In the genomic region with DNA sequence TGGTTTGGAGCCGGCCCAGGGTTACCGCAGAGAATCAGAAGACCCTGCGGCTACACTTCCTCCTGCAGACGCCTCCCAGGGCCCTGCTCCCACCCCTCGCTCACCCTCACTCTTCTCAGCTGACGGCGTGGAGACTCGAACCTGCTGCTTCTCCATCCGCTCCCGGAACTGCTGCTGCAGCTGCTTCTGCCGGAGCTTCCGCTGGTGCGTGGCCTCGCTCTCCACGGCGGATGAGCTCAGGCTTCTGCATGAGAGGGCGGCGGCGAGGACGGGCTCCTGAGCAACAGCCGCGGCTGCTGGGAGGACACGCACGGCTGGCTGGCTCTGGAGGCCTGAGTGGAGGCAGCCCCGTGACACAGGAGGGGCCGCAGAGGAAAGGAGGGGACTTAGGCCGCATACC, we compare ENCODE assay signal across 11 cellular contexts. TPM values are rescaled to one million over a fixed set of nuclear protein-coding genes. Genes with fewer than 3 reads are reported as not detected.
DNase-seq lines count a peak whose midpoint lies in the region; ATAC-seq and TF ChIP-seq lines count a peak whose summit lies in the region.
"Had no signal": no experiment of that assay in that cellular context is flagged by ENCODE, and none has a peak within 500 bp of the region (broad histone marks: within the 10 kb centered on the region; RNA-seq: fewer than 3 reads in every experiment).

No MANE protein-coding gene starts in this region.

- CTCF ChIA-PET in activated CD4-positive, alpha-beta memory T cell treated with anti-CD3 and anti-CD28 coated beads, Interleukin-2, amount 10 ng/mL, durations not matched to agents 7 days and 5 days (lab: Charles Lee): no interaction called here

- ATAC-seq in stimulated activated naive CD8-positive, alpha-beta T cell treated with anti-CD3 and anti-CD28 coated beads, Interleukin-15, amount 100 ng/mL, for 72 hours: peak; percentile 46
- ATAC-seq in HG03342 (IDR thresholded peaks at IDR 0.05; ENCODE audit: unreplicated experiment): no peak

- no peak overlapping the region for H3K4me3 Mint-ChIP-seq in activated CD4-positive, alpha-beta memory T cell treated with anti-CD3 and anti-CD28 coated beads, Interleukin-2, amount 10 ng/mL, durations not matched to agents 7 days and 5 days
- H3K4me3 Mint-ChIP-seq in stimulated activated naive CD8-positive, alpha-beta T cell treated with anti-CD3 and anti-CD28 coated beads, Interleukin-15, amount 100 ng/mL, for 72 hours: peak overlapping the region; percentile 52 to 76
- H3K4me3 Mint-ChIP-seq: HFFc6 had no signal

- no peak for TF ChIP-seq CTCF in GM20000 (IDR thresholded peaks at IDR 0.05; ENCODE audit: extremely low read depth, missing control alignments)

- H3K4me1 Mint-ChIP-seq in activated CD4-positive, alpha-beta memory T cell treated with anti-CD3 and anti-CD28 coated beads, Interleukin-2, amount 10 ng/mL, durations not matched to agents 7 days and 5 days: peaks cover 22% of the 10 kb centered on the region
- peaks cover 41% of the 10 kb centered on the region for H3K4me1 Mint-ChIP-seq in stimulated activated naive CD8-positive, alpha-beta T cell treated with anti-CD3 and anti-CD28 coated beads, Interleukin-15, amount 100 ng/mL, for 72 hours

- POLR2A ChIA-PET in activated CD4-positive, alpha-beta memory T cell treated with anti-CD3 and anti-CD28 coated beads, Interleukin-2, amount 10 ng/mL, durations not matched to agents 7 days and 5 days (lab: Charles Lee): no interaction called here

- DNase-seq in activated CD8-positive, alpha-beta memory T cell treated with anti-CD3 and anti-CD28 coated beads for 24 hours: peak; percentile 68
- no peak for DNase-seq in activated CD8-positive, alpha-beta memory T cell treated with anti-CD3 and anti-CD28 coated beads, Interleukin-2, amount 50 U/mL, for 48 hours
- no peak for DNase-seq in activated CD4-positive, alpha-beta memory T cell treated with anti-CD3 and anti-CD28 coated beads, Interleukin-2, amount 10 ng/mL, durations not matched to agents 7 days and 5 days
- DNase-seq in germinal center (ENCODE audit: low spot score): peak; percentile 13
- DNase-seq in stimulated activated naive CD8-positive, alpha-beta T cell treated with anti-CD3 and anti-CD28 coated beads, Interleukin-15, amount 100 ng/mL, for 72 hours: peak in 1 of 2 donors; percentile 23
- DNase-seq in GM20000 (ENCODE audit: low spot score): no peak
- DNase-seq in NCI-H146 (lab: John Stamatoyannopoulos, UW): no peak
- DNase-seq: HFFc6, MG63, NCI-H446 had no signal

- peak overlapping the region; percentile 66 for H3K27ac Mint-ChIP-seq in activated CD4-positive, alpha-beta memory T cell treated with anti-CD3 and anti-CD28 coated beads, Interleukin-2, amount 10 ng/mL, durations not matched to agents 7 days and 5 days
- H3K27ac Mint-ChIP-seq in stimulated activated naive CD8-positive, alpha-beta T cell treated with anti-CD3 and anti-CD28 coated beads, Interleukin-15, amount 100 ng/mL, for 72 hours: peak overlapping the region in 1 of 2 donors; percentile 31

- H3K36me3 Mint-ChIP-seq in activated CD4-positive, alpha-beta memory T cell treated with anti-CD3 and anti-CD28 coated beads, Interleukin-2, amount 10 ng/mL, durations not matched to agents 7 days and 5 days (ENCODE audit: low read depth): peaks cover 70% of the 10 kb centered on the region

- H3K9me3 Mint-ChIP-seq in activated CD4-positive, alpha-beta memory T cell treated with anti-CD3 and anti-CD28 coated beads, Interleukin-2, amount 10 ng/mL, durations not matched to agents 7 days and 5 days: no peaks in the 10 kb centered on the region
- no peaks in the 10 kb centered on the region for H3K9me3 Mint-ChIP-seq in stimulated activated naive CD8-positive, alpha-beta T cell treated with anti-CD3 and anti-CD28 coated beads, Interleukin-15, amount 100 ng/mL, for 72 hours
- H3K9me3 Mint-ChIP-seq: HFFc6 had no signal

- H3K27me3 Mint-ChIP-seq in activated CD4-positive, alpha-beta memory T cell treated with anti-CD3 and anti-CD28 coated beads, Interleukin-2, amount 10 ng/mL, durations not matched to agents 7 days and 5 days: no peaks in the 10 kb centered on the region
- H3K27me3 Mint-ChIP-seq in stimulated activated naive CD8-positive, alpha-beta T cell treated with anti-CD3 and anti-CD28 coated beads, Interleukin-15, amount 100 ng/mL, for 72 hours: no peaks in the 10 kb centered on the region

RNA-seq across cellular contexts. Expression of a gene that starts 33.3 kb away (rescaled TPM):
- 10 to 100 TPM; 14.5 to 14.9 TPM for total RNA-seq in activated CD4-positive, alpha-beta memory T cell treated with anti-CD3 and anti-CD28 coated beads, Interleukin-2, amount 10 ng/mL, durations not matched to agents 7 days and 5 days

Comparison
In these comparisons a context has a peak if more than half of its experiments do, and no peak if none do; other contexts are left out.
1. DNase-seq: peak in activated CD8-positive, alpha-beta memory T cell treated with anti-CD3 and anti-CD28 coated beads for 24 hours (single experiment) and germinal center (single experiment); none in activated CD8-positive, alpha-beta memory T cell treated with anti-CD3 and anti-CD28 coated beads, Interleukin-2, amount 50 U/mL, for 48 hours (single experiment), activated CD4-positive, alpha-beta memory T cell treated with anti-CD3 and anti-CD28 coated beads, Interleukin-2, amount 10 ng/mL, durations not matched to agents 7 days and 5 days (single experiment), GM20000 (single experiment) and NCI-H146 (single experiment).